1 cellular context compared by ENCODE assay signal in the genomic region with DNA sequence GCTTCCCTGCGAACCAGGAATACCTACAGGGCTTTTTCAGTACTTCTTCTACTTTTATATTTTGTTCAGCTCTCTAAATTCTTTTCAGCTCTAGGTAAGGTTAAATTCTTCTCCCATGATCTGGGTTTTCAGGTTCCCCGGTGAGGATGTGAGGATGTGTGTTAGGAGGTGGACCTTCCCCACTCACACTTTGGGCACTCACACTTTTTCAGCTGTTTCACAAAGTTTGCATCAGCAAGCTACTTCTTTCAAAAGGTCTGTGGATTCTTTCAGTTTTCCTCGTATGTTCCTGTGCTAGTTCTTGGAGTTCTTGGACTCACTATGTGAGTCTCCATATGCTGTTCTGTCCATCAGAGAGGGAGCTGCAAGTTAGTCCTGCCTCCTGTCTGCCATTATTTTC.
TF ChIP-seq lines count a peak whose summit lies in the region.

No MANE protein-coding gene starts in this region.

TF ChIP-seq in GM23338, 12 proteins besides CTCF, POLR2A, EP300 and RAD21:
- TF ChIP-seq EZH2 (IDR thresholded peaks at IDR 0.05; ENCODE audit: low read depth, unreplicated experiment) (no peak), NANOG (IDR thresholded peaks at IDR 0.05; ENCODE audit: borderline replicate concordance) (no peak), ZNF331 (CRISPR knock-in tag; IDR thresholded peaks at IDR 0.05; ENCODE audit: low read depth) (no peak), ZNF114 (CRISPR knock-in tag; IDR thresholded peaks at IDR 0.05) (no peak), JUNB (IDR thresholded peaks at IDR 0.05; ENCODE audit: unreplicated experiment) (no peak), CREB1 (CRISPR knock-in tag; IDR thresholded peaks at IDR 0.05; ENCODE audit: low read depth) (no peak), POLR2AphosphoS5 (IDR thresholded peaks at IDR 0.05; ENCODE audit: low read depth) (no peak), EZH2phosphoT487 (IDR thresholded peaks at IDR 0.05; ENCODE audit: unreplicated experiment) (no peak), STAT1 (IDR thresholded peaks at IDR 0.05; ENCODE audit: unreplicated experiment) (no peak)
- TF ChIP-seq, protein P1, sequence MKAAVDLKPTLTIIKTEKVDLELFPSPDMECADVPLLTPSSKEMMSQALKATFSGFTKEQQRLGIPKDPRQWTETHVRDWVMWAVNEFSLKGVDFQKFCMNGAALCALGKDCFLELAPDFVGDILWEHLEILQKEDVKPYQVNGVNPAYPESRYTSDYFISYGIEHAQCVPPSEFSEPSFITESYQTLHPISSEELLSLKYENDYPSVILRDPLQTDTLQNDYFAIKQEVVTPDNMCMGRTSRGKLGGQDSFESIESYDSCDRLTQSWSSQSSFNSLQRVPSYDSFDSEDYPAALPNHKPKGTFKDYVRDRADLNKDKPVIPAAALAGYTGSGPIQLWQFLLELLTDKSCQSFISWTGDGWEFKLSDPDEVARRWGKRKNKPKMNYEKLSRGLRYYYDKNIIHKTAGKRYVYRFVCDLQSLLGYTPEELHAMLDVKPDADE (IDR thresholded peaks at IDR 0.05): no peak
- TF ChIP-seq, protein P2, sequence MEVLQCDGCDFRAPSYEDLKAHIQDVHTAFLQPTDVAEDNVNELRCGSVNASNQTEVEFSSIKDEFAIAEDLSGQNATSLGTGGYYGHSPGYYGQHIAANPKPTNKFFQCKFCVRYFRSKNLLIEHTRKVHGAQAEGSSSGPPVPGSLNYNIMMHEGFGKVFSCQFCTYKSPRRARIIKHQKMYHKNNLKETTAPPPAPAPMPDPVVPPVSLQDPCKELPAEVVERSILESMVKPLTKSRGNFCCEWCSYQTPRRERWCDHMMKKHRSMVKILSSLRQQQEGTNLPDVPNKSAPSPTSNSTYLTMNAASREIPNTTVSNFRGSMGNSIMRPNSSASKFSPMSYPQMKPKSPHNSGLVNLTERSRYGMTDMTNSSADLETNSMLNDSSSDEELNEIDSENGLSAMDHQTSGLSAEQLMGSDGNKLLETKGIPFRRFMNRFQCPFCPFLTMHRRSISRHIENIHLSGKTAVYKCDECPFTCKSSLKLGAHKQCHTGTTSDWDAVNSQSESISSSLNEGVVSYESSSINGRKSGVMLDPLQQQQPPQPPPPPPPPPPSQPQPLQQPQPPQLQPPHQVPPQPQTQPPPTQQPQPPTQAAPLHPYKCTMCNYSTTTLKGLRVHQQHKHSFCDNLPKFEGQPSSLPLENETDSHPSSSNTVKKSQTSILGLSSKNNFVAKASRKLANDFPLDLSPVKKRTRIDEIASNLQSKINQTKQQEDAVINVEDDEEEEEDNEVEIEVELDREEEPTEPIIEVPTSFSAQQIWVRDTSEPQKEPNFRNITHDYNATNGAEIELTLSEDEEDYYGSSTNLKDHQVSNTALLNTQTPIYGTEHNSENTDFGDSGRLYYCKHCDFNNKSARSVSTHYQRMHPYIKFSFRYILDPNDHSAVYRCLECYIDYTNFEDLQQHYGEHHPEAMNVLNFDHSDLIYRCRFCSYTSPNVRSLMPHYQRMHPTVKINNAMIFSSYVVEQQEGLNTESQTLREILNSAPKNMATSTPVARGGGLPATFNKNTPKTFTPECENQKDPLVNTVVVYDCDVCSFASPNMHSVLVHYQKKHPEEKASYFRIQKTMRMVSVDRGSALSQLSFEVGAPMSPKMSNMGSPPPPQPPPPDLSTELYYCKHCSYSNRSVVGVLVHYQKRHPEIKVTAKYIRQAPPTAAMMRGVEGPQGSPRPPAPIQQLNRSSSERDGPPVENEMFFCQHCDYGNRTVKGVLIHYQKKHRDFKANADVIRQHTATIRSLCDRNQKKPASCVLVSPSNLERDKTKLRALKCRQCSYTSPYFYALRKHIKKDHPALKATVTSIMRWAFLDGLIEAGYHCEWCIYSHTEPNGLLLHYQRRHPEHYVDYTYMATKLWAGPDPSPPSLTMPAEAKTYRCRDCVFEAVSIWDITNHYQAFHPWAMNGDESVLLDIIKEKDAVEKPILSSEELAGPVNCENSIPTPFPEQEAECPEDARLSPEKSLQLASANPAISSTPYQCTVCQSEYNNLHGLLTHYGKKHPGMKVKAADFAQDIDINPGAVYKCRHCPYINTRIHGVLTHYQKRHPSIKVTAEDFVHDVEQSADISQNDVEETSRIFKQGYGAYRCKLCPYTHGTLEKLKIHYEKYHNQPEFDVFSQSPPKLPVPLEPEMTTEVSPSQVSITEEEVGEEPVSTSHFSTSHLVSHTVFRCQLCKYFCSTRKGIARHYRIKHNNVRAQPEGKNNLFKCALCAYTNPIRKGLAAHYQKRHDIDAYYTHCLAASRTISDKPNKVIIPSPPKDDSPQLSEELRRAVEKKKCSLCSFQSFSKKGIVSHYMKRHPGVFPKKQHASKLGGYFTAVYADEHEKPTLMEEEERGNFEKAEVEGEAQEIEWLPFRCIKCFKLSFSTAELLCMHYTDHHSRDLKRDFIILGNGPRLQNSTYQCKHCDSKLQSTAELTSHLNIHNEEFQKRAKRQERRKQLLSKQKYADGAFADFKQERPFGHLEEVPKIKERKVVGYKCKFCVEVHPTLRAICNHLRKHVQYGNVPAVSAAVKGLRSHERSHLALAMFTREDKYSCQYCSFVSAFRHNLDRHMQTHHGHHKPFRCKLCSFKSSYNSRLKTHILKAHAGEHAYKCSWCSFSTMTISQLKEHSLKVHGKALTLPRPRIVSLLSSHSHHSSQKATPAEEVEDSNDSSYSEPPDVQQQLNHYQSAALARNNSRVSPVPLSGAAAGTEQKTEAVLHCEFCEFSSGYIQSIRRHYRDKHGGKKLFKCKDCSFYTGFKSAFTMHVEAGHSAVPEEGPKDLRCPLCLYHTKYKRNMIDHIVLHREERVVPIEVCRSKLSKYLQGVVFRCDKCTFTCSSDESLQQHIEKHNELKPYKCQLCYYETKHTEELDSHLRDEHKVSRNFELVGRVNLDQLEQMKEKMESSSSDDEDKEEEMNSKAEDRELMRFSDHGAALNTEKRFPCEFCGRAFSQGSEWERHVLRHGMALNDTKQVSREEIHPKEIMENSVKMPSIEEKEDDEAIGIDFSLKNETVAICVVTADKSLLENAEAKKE (CRISPR knock-in tag; IDR thresholded peaks at IDR 0.05): no peak
- TF ChIP-seq, protein P3, sequence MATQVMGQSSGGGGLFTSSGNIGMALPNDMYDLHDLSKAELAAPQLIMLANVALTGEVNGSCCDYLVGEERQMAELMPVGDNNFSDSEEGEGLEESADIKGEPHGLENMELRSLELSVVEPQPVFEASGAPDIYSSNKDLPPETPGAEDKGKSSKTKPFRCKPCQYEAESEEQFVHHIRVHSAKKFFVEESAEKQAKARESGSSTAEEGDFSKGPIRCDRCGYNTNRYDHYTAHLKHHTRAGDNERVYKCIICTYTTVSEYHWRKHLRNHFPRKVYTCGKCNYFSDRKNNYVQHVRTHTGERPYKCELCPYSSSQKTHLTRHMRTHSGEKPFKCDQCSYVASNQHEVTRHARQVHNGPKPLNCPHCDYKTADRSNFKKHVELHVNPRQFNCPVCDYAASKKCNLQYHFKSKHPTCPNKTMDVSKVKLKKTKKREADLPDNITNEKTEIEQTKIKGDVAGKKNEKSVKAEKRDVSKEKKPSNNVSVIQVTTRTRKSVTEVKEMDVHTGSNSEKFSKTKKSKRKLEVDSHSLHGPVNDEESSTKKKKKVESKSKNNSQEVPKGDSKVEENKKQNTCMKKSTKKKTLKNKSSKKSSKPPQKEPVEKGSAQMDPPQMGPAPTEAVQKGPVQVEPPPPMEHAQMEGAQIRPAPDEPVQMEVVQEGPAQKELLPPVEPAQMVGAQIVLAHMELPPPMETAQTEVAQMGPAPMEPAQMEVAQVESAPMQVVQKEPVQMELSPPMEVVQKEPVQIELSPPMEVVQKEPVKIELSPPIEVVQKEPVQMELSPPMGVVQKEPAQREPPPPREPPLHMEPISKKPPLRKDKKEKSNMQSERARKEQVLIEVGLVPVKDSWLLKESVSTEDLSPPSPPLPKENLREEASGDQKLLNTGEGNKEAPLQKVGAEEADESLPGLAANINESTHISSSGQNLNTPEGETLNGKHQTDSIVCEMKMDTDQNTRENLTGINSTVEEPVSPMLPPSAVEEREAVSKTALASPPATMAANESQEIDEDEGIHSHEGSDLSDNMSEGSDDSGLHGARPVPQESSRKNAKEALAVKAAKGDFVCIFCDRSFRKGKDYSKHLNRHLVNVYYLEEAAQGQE (IDR thresholded peaks at IDR 0.05; ENCODE audit: unreplicated experiment): no peak
